1 cellular context compared by ENCODE assay signal in the genomic region with DNA sequence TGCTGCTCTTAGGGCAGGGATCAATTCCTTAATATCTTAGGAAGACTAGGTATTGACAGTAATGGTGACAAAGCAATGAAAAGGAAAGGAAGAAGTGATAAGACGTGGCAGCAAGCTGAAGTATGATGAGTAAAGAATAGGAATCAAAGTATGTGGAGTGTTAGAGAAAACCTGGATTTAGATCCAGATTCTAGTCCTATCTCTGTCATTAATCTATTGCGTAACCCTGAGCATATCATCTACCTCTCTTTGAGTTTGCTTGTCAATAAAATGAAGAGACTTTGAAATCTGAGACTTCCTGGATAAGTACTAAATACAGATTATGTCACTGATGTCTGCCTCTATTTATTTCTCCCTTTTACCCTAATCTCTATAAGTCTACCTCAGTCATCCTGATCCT.
TF ChIP-seq lines count a peak whose summit lies in the region.

No MANE protein-coding gene starts in this region.

TF ChIP-seq in H1, 55 proteins besides CTCF, POLR2A, EP300 and RAD21:
- TF ChIP-seq BRCA1 (IDR thresholded peaks at IDR 0.05; ENCODE audit: low read depth, low read length): no peak
- peak; percentile 80; the same call in 1 of the 2 replicates for TF ChIP-seq CEBPB (IDR thresholded peaks at IDR 0.05; ENCODE audit: low read depth, low read length)
